20 cellular contexts compared by ENCODE assay signal in the genomic region with DNA sequence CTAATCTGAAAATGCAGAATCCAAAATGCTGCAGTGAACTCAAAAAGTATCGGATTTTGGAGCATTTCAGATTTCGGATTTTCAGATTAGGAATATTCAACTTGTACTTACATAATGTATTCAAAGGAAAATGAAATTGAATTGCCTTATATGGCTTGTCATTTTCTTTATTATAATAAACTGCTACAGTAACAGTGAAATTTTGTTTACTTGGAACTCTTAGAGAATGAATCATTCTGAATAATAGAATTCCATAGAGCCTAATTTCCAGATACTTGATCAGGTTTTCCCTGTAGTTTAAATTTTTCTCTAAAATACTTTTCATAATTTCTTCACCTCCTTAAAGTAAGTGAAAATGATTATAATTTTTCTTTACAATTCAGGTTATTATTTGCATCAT.
"Had no signal": no experiment of that assay in that cellular context is flagged by ENCODE, and none has a peak within 500 bp of the region (broad histone marks: within the 10 kb centered on the region; RNA-seq: fewer than 3 reads in every experiment).

No MANE protein-coding gene starts in this region.

- H3K27ac Mint-ChIP-seq: activated CD8-positive, alpha-beta memory T cell treated with anti-CD3 and anti-CD28 coated beads, Interleukin-2, amount 10 ng/mL, durations not matched to agents 7 days and 5 days; activated naive CD8-positive, alpha-beta T cell treated with anti-CD3 and anti-CD28 coated beads for 36 hours; progenitor cell of endocrine pancreas; stimulated activated memory B cell treated with anti-CD40 and anti-IgM and Interleukin-4, amounts not matched to agents 10 μg/mL and 1 μg/mL and 100 μg/mL, for 72 hours; T-helper 2 cell treated with Interferon-gamma antibody and Interleukin-4, amounts not matched to agents 5 μg/mL and 100 μg/mL, for 36 hours had no signal

- H3K4me3 Mint-ChIP-seq: activated CD8-positive, alpha-beta memory T cell treated with anti-CD3 and anti-CD28 coated beads, Interleukin-2, amount 10 ng/mL, durations not matched to agents 7 days and 5 days; activated naive CD8-positive, alpha-beta T cell treated with anti-CD3 and anti-CD28 coated beads for 36 hours; naive thymus-derived CD8-positive, alpha-beta T cell; stimulated activated memory B cell treated with anti-CD40 and anti-IgM and Interleukin-4, amounts not matched to agents 10 μg/mL and 1 μg/mL and 100 μg/mL, for 72 hours; T-helper 2 cell treated with Interferon-gamma antibody and Interleukin-4, amounts not matched to agents 5 μg/mL and 100 μg/mL, for 36 hours had no signal

- DNase-seq: activated CD4-positive, alpha-beta T cell treated with anti-CD3 and anti-CD28 coated beads, Interleukin-2, amount 50 U/mL, for 4 hours; activated CD8-positive, alpha-beta memory T cell treated with anti-CD3 and anti-CD28 coated beads, Interleukin-2, amount 10 ng/mL, durations not matched to agents 7 days and 5 days; activated gamma-delta T cell treated with Interleukin-2 at 50 U/mL for 16 hours; activated naive CD8-positive, alpha-beta T cell treated with anti-CD3 and anti-CD28 coated beads for 36 hours; activated T-cell treated with anti-CD3 and anti-CD28 coated beads, Interleukin-2, amount 50 U/mL, for 48 hours; anterior cingulate cortex; hippocampal formation; mucosa of descending colon; naive thymus-derived CD8-positive, alpha-beta T cell; right cardiac atrium; spleen; stimulated activated CD4-positive, alpha-beta T cell treated with anti-CD3 and anti-CD28 coated beads, Interleukin-1b, Interleukin-23, amount 100 ng/mL, for 48 hours; SW 1271; trophoblast cell had no signal

- H3K9me3 ChIP-seq: mucosa of descending colon, neutrophil, spleen had no signal

- H3K36me3 ChIP-seq: cardiac muscle cell had no signal

- H3K4me3 ChIP-seq: cardiac muscle cell, lung, mucosa of descending colon, spleen had no signal

- H3K27me3 ChIP-seq: cardiac muscle cell, neutrophil, spleen had no signal

- H3K27me3 Mint-ChIP-seq: activated CD8-positive, alpha-beta memory T cell treated with anti-CD3 and anti-CD28 coated beads, Interleukin-2, amount 10 ng/mL, durations not matched to agents 7 days and 5 days; activated naive CD8-positive, alpha-beta T cell treated with anti-CD3 and anti-CD28 coated beads for 36 hours; naive thymus-derived CD8-positive, alpha-beta T cell; progenitor cell of endocrine pancreas; stimulated activated memory B cell treated with anti-CD40 and anti-IgM and Interleukin-4, amounts not matched to agents 10 μg/mL and 1 μg/mL and 100 μg/mL, for 72 hours had no signal

- ATAC-seq: activated CD8-positive, alpha-beta memory T cell treated with anti-CD3 and anti-CD28 coated beads, Interleukin-2, amount 10 ng/mL, durations not matched to agents 7 days and 5 days; naive thymus-derived CD8-positive, alpha-beta T cell; right cardiac atrium; stimulated activated memory B cell treated with anti-CD40 and anti-IgM and Interleukin-4, amounts not matched to agents 10 μg/mL and 1 μg/mL and 100 μg/mL, for 72 hours had no signal

- H3K27ac ChIP-seq: cardiac muscle cell, neutrophil, spleen had no signal

- H3K9me3 Mint-ChIP-seq: activated naive CD8-positive, alpha-beta T cell treated with anti-CD3 and anti-CD28 coated beads for 36 hours; naive thymus-derived CD8-positive, alpha-beta T cell; stimulated activated memory B cell treated with anti-CD40 and anti-IgM and Interleukin-4, amounts not matched to agents 10 μg/mL and 1 μg/mL and 100 μg/mL, for 72 hours; T-helper 2 cell treated with Interferon-gamma antibody and Interleukin-4, amounts not matched to agents 5 μg/mL and 100 μg/mL, for 36 hours had no signal
